16 cellular contexts compared by ENCODE assay signal in genomic region chr5:146731909-146732659, GRCh38.
DNase-seq lines count a peak whose midpoint lies in the region; ATAC-seq and TF ChIP-seq lines count a peak whose summit lies in the region.
"Had no signal": no experiment of that assay in that cellular context is flagged by ENCODE, and none has a peak within 500 bp of the region (broad histone marks: within the 10 kb centered on the region; RNA-seq: fewer than 3 reads in every experiment).

No MANE protein-coding gene starts in this region.

- no peak for TF ChIP-seq CTCF in GM23338 (conservative IDR thresholded peaks at IDR 0.05; ENCODE audit: low read depth in 2 of 2)
- no peak for TF ChIP-seq CTCF in fibroblast of villous mesenchyme (IDR thresholded peaks at IDR 0.05; ENCODE audit: insufficient read depth, low read depth, low read length)
- TF ChIP-seq CTCF in heart left ventricle (IDR thresholded peaks at IDR 0.05) = no peak

- no peak overlapping the region for H3K27ac ChIP-seq in GM23338 (ENCODE audit: low read depth)
- H3K27ac ChIP-seq in heart left ventricle = no peak overlapping the region
- H3K27ac ChIP-seq: spleen had no signal

- no peaks in the 10 kb centered on the region for H3F3A ChIP-seq in GM23338 (replicated peaks; ENCODE audit: low read depth)

- H3K27ac Mint-ChIP-seq in GM23338 = peak overlapping the region; percentile 76; the same call in 1 of the 2 replicates
- H3K27ac Mint-ChIP-seq: stimulated activated naive B cell treated with anti-CD40 and anti-IgM and Interleukin-4, amounts not matched to agents 10 μg/mL and 1 μg/mL and 100 μg/mL, for 72 hours; T-helper 17 cell had no signal

- WGBS in heart left ventricle, 4 donors = 63 to 77% (median 67%) methylated on average over 5 of the region's 5 CpGs

- H3K9me2 ChIP-seq in GM23338 (ENCODE audit: insufficient read depth) = no peaks in the 10 kb centered on the region

- peaks cover 6% of the 10 kb centered on the region for H3K27me3 Mint-ChIP-seq in GM23338 (ENCODE audit: insufficient read depth, low read depth, poor library complexity)
- H3K27me3 Mint-ChIP-seq: stimulated activated naive B cell treated with anti-CD40 and anti-IgM and Interleukin-4, amounts not matched to agents 10 μg/mL and 1 μg/mL and 100 μg/mL, for 72 hours; T-helper 17 cell had no signal

- H3K36me3 ChIP-seq in GM23338 (ENCODE audit: insufficient read depth) = peaks cover 10% of the 10 kb centered on the region
- no peaks in the 10 kb centered on the region for H3K36me3 ChIP-seq in heart left ventricle
- H3K36me3 ChIP-seq: spleen had no signal

- no peaks in the 10 kb centered on the region for H3K79me2 ChIP-seq in GM23338 (replicated peaks; ENCODE audit: insufficient read depth)

- H3K4me3 ChIP-seq in GM23338 (no peak overlapping the region), fibroblast of villous mesenchyme (ENCODE audit: low read depth, low read length) (no peak overlapping the region), heart left ventricle (no peak overlapping the region)
- H3K4me3 ChIP-seq: dorsolateral prefrontal cortex, spleen had no signal

- no peak for TF ChIP-seq POLR2A in heart left ventricle (IDR thresholded peaks at IDR 0.05)

- H3K4me1 ChIP-seq in GM23338 (ENCODE audit: insufficient read depth) (peaks cover 21% of the 10 kb centered on the region), heart left ventricle (no peaks in the 10 kb centered on the region)
- H3K4me1 ChIP-seq: spleen had no signal

- intact Hi-C loops in heart left ventricle (cut with DNase I) (no loop called here), Right ventricle myocardium superior (cut with DNase I) (no loop called here)

- H3K9me3 Mint-ChIP-seq in GM23338 = peaks cover 38% of the 10 kb centered on the region

- no peak overlapping the region for H2AFZ ChIP-seq in GM23338

- H3K27me3 ChIP-seq in GM23338 (ENCODE audit: insufficient read depth) (no peaks in the 10 kb centered on the region), heart left ventricle (peaks cover 0 to 3% (median 0%) of the 10 kb centered on the region in 9 donors)
- H3K27me3 ChIP-seq: dorsolateral prefrontal cortex, spleen had no signal

- H4K20me1 ChIP-seq in GM23338 (replicated peaks; ENCODE audit: insufficient read depth) = no peaks in the 10 kb centered on the region

- ATAC-seq in GM23338 = peak; percentile 27; the same call in 1 of the 3 replicates
- ATAC-seq in SK-N-SH treated with all-trans-retinoic acid at 6 μM for 48 hours = peak; percentile 93
- ATAC-seq in GM21737 (IDR thresholded peaks at IDR 0.05; ENCODE audit: unreplicated experiment) = no peak
- ATAC-seq in HG02610 (IDR thresholded peaks at IDR 0.05; ENCODE audit: unreplicated experiment) = no peak
- no peak for ATAC-seq in heart left ventricle
- ATAC-seq in Right ventricle myocardium superior (ENCODE audit: poor library complexity) = no peak
- ATAC-seq: left colon; stimulated activated naive B cell treated with anti-CD40 and anti-IgM and Interleukin-4, amounts not matched to agents 10 μg/mL and 1 μg/mL and 100 μg/mL, for 72 hours; T-helper 17 cell had no signal

- H3K36me3 Mint-ChIP-seq in GM23338 (ENCODE audit: low read depth) = peaks cover 42% of the 10 kb centered on the region

- DNase-seq in GM23338 (ENCODE audit: low spot score) (peak; percentile 45), fibroblast of villous mesenchyme (ENCODE audit: low read depth) (peak; percentile 85), pulmonary artery endothelial cell (ENCODE audit: low read depth, low spot score) (peak; percentile 80), heart left ventricle (no peak), Right ventricle myocardium superior (no peak)
- DNase-seq: activated T-cell treated with anti-CD3 and anti-CD28 coated beads for 4 hours; DMS79 treated with DMSO at 0.1 percent for 48 hours; dorsolateral prefrontal cortex; left colon; NCI-H446 treated with DMSO at 0.1 percent for 48 hours; spleen; stimulated activated naive B cell treated with anti-CD40 and anti-IgM and Interleukin-4, amounts not matched to agents 10 μg/mL and 1 μg/mL and 100 μg/mL, for 72 hours; T-helper 17 cell had no signal

- no peak overlapping the region for H3K4me3 Mint-ChIP-seq in GM23338
- H3K4me3 Mint-ChIP-seq: stimulated activated naive B cell treated with anti-CD40 and anti-IgM and Interleukin-4, amounts not matched to agents 10 μg/mL and 1 μg/mL and 100 μg/mL, for 72 hours; T-helper 17 cell had no signal

- peaks cover 16% of the 10 kb centered on the region for H3K4me1 Mint-ChIP-seq in GM23338
- H3K4me1 Mint-ChIP-seq: stimulated activated naive B cell treated with anti-CD40 and anti-IgM and Interleukin-4, amounts not matched to agents 10 μg/mL and 1 μg/mL and 100 μg/mL, for 72 hours; T-helper 17 cell had no signal

- H3K4me2 ChIP-seq in GM23338 = 0 out of 2 replicates have a peak overlapping the region, but pooled peaks have one; percentile 8

- peaks cover 0 to 27% (median 11%) of the 10 kb centered on the region in 12 donors for H3K9me3 ChIP-seq in heart left ventricle

TF ChIP-seq in GM23338, 12 proteins besides CTCF, POLR2A, EP300 and RAD21:
- no peak for TF ChIP-seq ETS1 (IDR thresholded peaks at IDR 0.05)

TF ChIP-seq in SK-N-SH treated with all-trans-retinoic acid at 6 μM for 48 hours, 23 proteins besides CTCF, POLR2A, EP300 and RAD21 (continues in another document):
- TF ChIP-seq ISL1 (CRISPR knock-in tag; IDR thresholded peaks at IDR 0.05) (peak; percentile 87), GLIS3 (CRISPR knock-in tag; IDR thresholded peaks at IDR 0.05) (0 out of 2 replicates have a peak, but pooled peaks have one; percentile 22), TCF4 (CRISPR knock-in tag; IDR thresholded peaks at IDR 0.05; ENCODE audit: borderline replicate concordance) (no peak), OSR1 (CRISPR knock-in tag; IDR thresholded peaks at IDR 0.05) (no peak), ZFP3 (CRISPR knock-in tag; IDR thresholded peaks at IDR 0.05) (no peak), CSDC2 (CRISPR knock-in tag; IDR thresholded peaks at IDR 0.05) (no peak), ZNF565 (CRISPR knock-in tag; conservative IDR thresholded peaks at IDR 0.05; ENCODE audit: low read depth) (no peak), SNAI2 (CRISPR knock-in tag; IDR thresholded peaks at IDR 0.05) (no peak), RARB (CRISPR knock-in tag; IDR thresholded peaks at IDR 0.05) (peak; percentile 76; the same call in 1 of the 2 replicates), TSHZ2 (CRISPR knock-in tag; IDR thresholded peaks at IDR 0.05) (no peak), BACH2 (CRISPR knock-in tag; IDR thresholded peaks at IDR 0.05; ENCODE audit: borderline replicate concordance) (no peak), CREB5 (CRISPR knock-in tag; IDR thresholded peaks at IDR 0.05; ENCODE audit: low read depth) (no peak)
- TF ChIP-seq, protein P1, sequence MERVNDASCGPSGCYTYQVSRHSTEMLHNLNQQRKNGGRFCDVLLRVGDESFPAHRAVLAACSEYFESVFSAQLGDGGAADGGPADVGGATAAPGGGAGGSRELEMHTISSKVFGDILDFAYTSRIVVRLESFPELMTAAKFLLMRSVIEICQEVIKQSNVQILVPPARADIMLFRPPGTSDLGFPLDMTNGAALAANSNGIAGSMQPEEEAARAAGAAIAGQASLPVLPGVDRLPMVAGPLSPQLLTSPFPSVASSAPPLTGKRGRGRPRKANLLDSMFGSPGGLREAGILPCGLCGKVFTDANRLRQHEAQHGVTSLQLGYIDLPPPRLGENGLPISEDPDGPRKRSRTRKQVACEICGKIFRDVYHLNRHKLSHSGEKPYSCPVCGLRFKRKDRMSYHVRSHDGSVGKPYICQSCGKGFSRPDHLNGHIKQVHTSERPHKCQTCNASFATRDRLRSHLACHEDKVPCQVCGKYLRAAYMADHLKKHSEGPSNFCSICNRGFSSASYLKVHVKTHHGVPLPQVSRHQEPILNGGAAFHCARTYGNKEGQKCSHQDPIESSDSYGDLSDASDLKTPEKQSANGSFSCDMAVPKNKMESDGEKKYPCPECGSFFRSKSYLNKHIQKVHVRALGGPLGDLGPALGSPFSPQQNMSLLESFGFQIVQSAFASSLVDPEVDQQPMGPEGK (CRISPR knock-in tag; IDR thresholded peaks at IDR 0.05; ENCODE audit: borderline replicate concordance) = peak; percentile 76

Comparison
In these comparisons a context has a peak if more than half of its experiments do, and no peak if none do; other contexts are left out.
1. ATAC-seq: peak in GM23338 (single experiment) and SK-N-SH treated with all-trans-retinoic acid at 6 μM for 48 hours (single experiment); none in GM21737 (single experiment), HG02610 (single experiment), heart left ventricle (0 of 4) and Right ventricle myocardium superior (single experiment).
2. DNase-seq: peak in GM23338 (single experiment), fibroblast of villous mesenchyme (single experiment) and pulmonary artery endothelial cell (single experiment); none in heart left ventricle (0 of 5) and Right ventricle myocardium superior (single experiment).